Comparison of ENCODE assay signal across 14 cellular contexts in genomic region chr2:36769106-36769505, GRCh38.
DNase-seq lines count a peak whose midpoint lies in the region; TF ChIP-seq lines count a peak whose summit lies in the region.
"Had no signal": no experiment of that assay in that cellular context is flagged by ENCODE, and none has a peak within 500 bp of the region (broad histone marks: within the 10 kb centered on the region; RNA-seq: fewer than 3 reads in every experiment).

No MANE protein-coding gene starts in this region.

- peaks cover 2% of the 10 kb centered on the region for H3K36me3 Mint-ChIP-seq in endodermal cell (ENCODE audit: low read depth)
- H3K36me3 Mint-ChIP-seq: CD8-positive, alpha-beta T cell had no signal

- H3K9me3 Mint-ChIP-seq in endodermal cell: peaks cover 18% of the 10 kb centered on the region
- H3K9me3 Mint-ChIP-seq: CD8-positive, alpha-beta T cell had no signal

- no peaks in the 10 kb centered on the region for H3K27me3 ChIP-seq in endodermal cell (ENCODE audit: control insufficient read depth, insufficient read depth, low read length, poor library complexity, severe bottlenecking)
- no peaks in the 10 kb centered on the region for H3K27me3 ChIP-seq in adrenal gland
- H3K27me3 ChIP-seq: BLaER1 treated with 17β-estradiol and CSF1 and Interleukin-3, amounts not matched to agents 10 nM and 100 nM had no signal

- H3K36me3 ChIP-seq in endodermal cell (ENCODE audit: control insufficient read depth, insufficient read depth, low read length): no peaks in the 10 kb centered on the region
- H3K36me3 ChIP-seq in adrenal gland (replicated peaks in 1 of 2): no peaks in the 10 kb centered on the region
- H3K36me3 ChIP-seq: BLaER1 treated with 17β-estradiol and CSF1 and Interleukin-3, amounts not matched to agents 10 nM and 100 nM had no signal

- H3K9me3 ChIP-seq in endodermal cell (ENCODE audit: control insufficient read depth, low read length) (peaks cover 15% of the 10 kb centered on the region), adrenal gland (replicated peaks in 1 of 3) (no peaks in the 10 kb centered on the region)

- no peak for TF ChIP-seq POLR2A in adrenal gland (IDR thresholded peaks at IDR 0.05)

- H3K27ac ChIP-seq in endodermal cell (ENCODE audit: low read depth, low read length) (no peak overlapping the region), adrenal gland (no peak overlapping the region)
- H3K27ac ChIP-seq: BLaER1 treated with 17β-estradiol and CSF1 and Interleukin-3, amounts not matched to agents 10 nM and 100 nM; KMS-11 had no signal

- DNase-seq in AG09319 (ENCODE audit: extremely low read depth, low read depth): peak; percentile 8
- DNase-seq in GM03348 (ENCODE audit: low spot score): peak; percentile 19
- DNase-seq in endodermal cell: peak; percentile 17
- DNase-seq in fibroblast of villous mesenchyme (ENCODE audit: low read depth): peak; percentile 12
- no peak for DNase-seq in DMS114 treated with DMSO at 0.1 percent for 48 hours (lab: John Stamatoyannopoulos, UW; ENCODE audit: unreplicated experiment)
- DNase-seq in activated CD4-positive, alpha-beta T cell treated with anti-CD3 and anti-CD28 coated beads, Interleukin-2, amount 50 U/mL, for 4 hours: no peak
- no peak for DNase-seq in adrenal gland
- DNase-seq: CD8-positive, alpha-beta T cell; COR-L47; DMS 273 treated with DMSO at 0.1 percent for 48 hours; H9 had no signal

- 91% methylated on average over 1 to 2 of the region's 2 CpGs for WGBS in endodermal cell (ENCODE audit: insufficient coverage in 1 of 2, insufficient read length in 1 of 2), 2 experiments
- WGBS in adrenal gland, 4 donors: 73 to 80% (median 78%) methylated on average over 2 of the region's 2 CpGs

- intact Hi-C loops in adrenal gland (cut with DNase I): no loop called here

- H3K4me3 ChIP-seq in endodermal cell (ENCODE audit: low read length) (no peak overlapping the region), fibroblast of villous mesenchyme (ENCODE audit: low read depth, low read length) (no peak overlapping the region), adrenal gland (no peak overlapping the region)
- H3K4me3 ChIP-seq: BLaER1 treated with 17β-estradiol and CSF1 and Interleukin-3, amounts not matched to agents 10 nM and 100 nM had no signal

- H3K4me1 ChIP-seq in endodermal cell (ENCODE audit: control insufficient read depth, insufficient read depth, low read length): no peaks in the 10 kb centered on the region
- H3K4me1 ChIP-seq in adrenal gland (replicated peaks in 1 of 2): no peaks in the 10 kb centered on the region
- H3K4me1 ChIP-seq: BLaER1 treated with 17β-estradiol and CSF1 and Interleukin-3, amounts not matched to agents 10 nM and 100 nM had no signal

- no peak overlapping the region for H3K4me3 Mint-ChIP-seq in endodermal cell
- H3K4me3 Mint-ChIP-seq: B cell; CD8-positive, alpha-beta T cell; H9 had no signal

- H3K27ac Mint-ChIP-seq in endodermal cell: no peak overlapping the region
- H3K27ac Mint-ChIP-seq: B cell; CD8-positive, alpha-beta T cell; H9 had no signal

- no peak for TF ChIP-seq CTCF in AG09319 (IDR thresholded peaks at IDR 0.05; ENCODE audit: low read depth, low read length)
- no peak for TF ChIP-seq CTCF in endodermal cell (conservative IDR thresholded peaks at IDR 0.05)
- TF ChIP-seq CTCF in fibroblast of villous mesenchyme (IDR thresholded peaks at IDR 0.05; ENCODE audit: insufficient read depth, low read depth, low read length): no peak
- TF ChIP-seq CTCF in adrenal gland (IDR thresholded peaks at IDR 0.05): no peak

- H3K27me3 Mint-ChIP-seq in endodermal cell (ENCODE audit: insufficient read depth): peaks cover 2% of the 10 kb centered on the region

- H3K9ac ChIP-seq in endodermal cell (ENCODE audit: extremely low read depth, low read length, poor library complexity, severe bottlenecking): no peak overlapping the region
- H3K9ac ChIP-seq: BLaER1 treated with 17β-estradiol and CSF1 and Interleukin-3, amounts not matched to agents 10 nM and 100 nM; KMS-11 had no signal

- H3K4me1 Mint-ChIP-seq in endodermal cell: no peaks in the 10 kb centered on the region
- H3K4me1 Mint-ChIP-seq: B cell had no signal

Comparison
In these comparisons a context has a peak if more than half of its experiments do, and no peak if none do; other contexts are left out.
1. DNase-seq: peak in AG09319 (single experiment), GM03348 (single experiment), endodermal cell (single experiment) and fibroblast of villous mesenchyme (single experiment); none in DMS114 treated with DMSO at 0.1 percent for 48 hours (single experiment), activated CD4-positive, alpha-beta T cell treated with anti-CD3 and anti-CD28 coated beads, Interleukin-2, amount 50 U/mL, for 4 hours (0 of 2) and adrenal gland (0 of 7).